In genomic region chr10:100983868-100984669, GRCh38 we compare ENCODE assay signal across 1 cellular context.
TF ChIP-seq lines count a peak whose summit lies in the region.

No MANE protein-coding gene starts in this region.

TF ChIP-seq in WTC11, 78 proteins besides CTCF, POLR2A, EP300 and RAD21 (continued from another document):
- TF ChIP-seq PRDM15 (CRISPR knock-in tag; IDR thresholded peaks at IDR 0.05) (no peak), HMGXB4 (CRISPR knock-in tag; IDR thresholded peaks at IDR 0.05) (no peak), ZNF281 (CRISPR knock-in tag; IDR thresholded peaks at IDR 0.05) (no peak), CBFB (CRISPR knock-in tag; IDR thresholded peaks at IDR 0.05; ENCODE audit: low read depth) (no peak), SMAD4 (CRISPR knock-in tag; IDR thresholded peaks at IDR 0.05) (no peak), MYBL2 (CRISPR knock-in tag; IDR thresholded peaks at IDR 0.05) (no peak)
